ENCODE assay signal across 1 cellular context in the genomic region with DNA sequence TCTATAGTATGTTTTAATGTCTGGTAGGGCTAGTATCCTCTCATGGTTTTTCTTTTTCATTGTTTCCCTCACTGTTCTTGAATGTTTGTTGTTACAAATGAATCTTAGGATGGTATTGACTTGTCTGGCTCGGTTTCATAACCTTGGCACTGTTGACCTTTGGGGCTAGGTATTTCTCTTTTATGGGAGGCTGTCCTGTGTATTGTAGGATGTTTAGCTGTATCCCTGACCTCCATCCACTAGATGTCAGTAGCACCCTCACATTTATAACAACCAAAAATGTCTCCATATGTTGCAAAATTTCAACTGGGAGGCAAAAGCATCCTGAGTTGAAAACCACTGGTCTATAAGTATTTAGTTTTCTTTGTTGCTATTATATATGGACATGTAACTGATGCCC.
TF ChIP-seq lines count a peak whose summit lies in the region.

No MANE protein-coding gene starts in this region.

TF ChIP-seq in HepG2, 621 proteins besides CTCF, POLR2A, EP300 and RAD21 (continued from another document and continues in another):
- TF ChIP-seq, protein P1, sequence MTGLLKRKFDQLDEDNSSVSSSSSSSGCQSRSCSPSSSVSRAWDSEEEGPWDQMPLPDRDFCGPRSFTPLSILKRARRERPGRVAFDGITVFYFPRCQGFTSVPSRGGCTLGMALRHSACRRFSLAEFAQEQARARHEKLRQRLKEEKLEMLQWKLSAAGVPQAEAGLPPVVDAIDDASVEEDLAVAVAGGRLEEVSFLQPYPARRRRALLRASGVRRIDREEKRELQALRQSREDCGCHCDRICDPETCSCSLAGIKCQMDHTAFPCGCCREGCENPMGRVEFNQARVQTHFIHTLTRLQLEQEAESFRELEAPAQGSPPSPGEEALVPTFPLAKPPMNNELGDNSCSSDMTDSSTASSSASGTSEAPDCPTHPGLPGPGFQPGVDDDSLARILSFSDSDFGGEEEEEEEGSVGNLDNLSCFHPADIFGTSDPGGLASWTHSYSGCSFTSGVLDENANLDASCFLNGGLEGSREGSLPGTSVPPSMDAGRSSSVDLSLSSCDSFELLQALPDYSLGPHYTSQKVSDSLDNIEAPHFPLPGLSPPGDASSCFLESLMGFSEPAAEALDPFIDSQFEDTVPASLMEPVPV (CRISPR knock-in tag; IDR thresholded peaks at IDR 0.05) = no peak
- TF ChIP-seq, protein P2, sequence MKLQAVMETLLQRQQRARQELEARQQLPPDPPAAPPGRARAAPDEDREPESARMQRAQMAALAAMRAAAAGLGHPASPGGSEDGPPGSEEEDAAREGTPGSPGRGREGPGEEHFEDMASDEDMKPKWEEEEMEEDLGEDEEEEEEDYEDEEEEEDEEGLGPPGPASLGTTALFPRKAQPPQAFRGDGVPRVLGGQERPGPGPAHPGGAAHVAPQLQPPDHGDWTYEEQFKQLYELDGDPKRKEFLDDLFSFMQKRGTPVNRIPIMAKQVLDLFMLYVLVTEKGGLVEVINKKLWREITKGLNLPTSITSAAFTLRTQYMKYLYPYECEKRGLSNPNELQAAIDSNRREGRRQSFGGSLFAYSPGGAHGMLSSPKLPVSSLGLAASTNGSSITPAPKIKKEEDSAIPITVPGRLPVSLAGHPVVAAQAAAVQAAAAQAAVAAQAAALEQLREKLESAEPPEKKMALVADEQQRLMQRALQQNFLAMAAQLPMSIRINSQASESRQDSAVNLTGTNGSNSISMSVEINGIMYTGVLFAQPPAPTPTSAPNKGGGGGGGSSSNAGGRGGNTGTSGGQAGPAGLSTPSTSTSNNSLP (IDR thresholded peaks at IDR 0.05; ENCODE audit: low read depth, low read length) = peak; percentile 76
- TF ChIP-seq ZC3H4 (CRISPR knock-in tag; IDR thresholded peaks at IDR 0.05; ENCODE audit: borderline replicate concordance) = no peak
- TF ChIP-seq ZIK1 (CRISPR knock-in tag; IDR thresholded peaks at IDR 0.05; ENCODE audit: borderline replicate concordance, low read depth) = no peak
- no peak for TF ChIP-seq NCOA1 (CRISPR knock-in tag; IDR thresholded peaks at IDR 0.05)
- TF ChIP-seq CREB1 (IDR thresholded peaks at IDR 0.05) = no peak
- TF ChIP-seq CREB1 (CRISPR knock-in tag; IDR thresholded peaks at IDR 0.05) = 0 out of 2 replicates have a peak, but pooled peaks have one; percentile 38
- TF ChIP-seq ZNF550 (CRISPR knock-in tag; IDR thresholded peaks at IDR 0.05; ENCODE audit: borderline replicate concordance) = no peak
- TF ChIP-seq, protein P3, sequence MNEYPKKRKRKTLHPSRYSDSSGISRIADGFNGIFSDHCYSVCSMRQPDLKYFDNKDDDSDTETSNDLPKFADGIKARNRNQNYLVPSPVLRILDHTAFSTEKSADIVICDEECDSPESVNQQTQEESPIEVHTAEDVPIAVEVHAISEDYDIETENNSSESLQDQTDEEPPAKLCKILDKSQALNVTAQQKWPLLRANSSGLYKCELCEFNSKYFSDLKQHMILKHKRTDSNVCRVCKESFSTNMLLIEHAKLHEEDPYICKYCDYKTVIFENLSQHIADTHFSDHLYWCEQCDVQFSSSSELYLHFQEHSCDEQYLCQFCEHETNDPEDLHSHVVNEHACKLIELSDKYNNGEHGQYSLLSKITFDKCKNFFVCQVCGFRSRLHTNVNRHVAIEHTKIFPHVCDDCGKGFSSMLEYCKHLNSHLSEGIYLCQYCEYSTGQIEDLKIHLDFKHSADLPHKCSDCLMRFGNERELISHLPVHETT (CRISPR knock-in tag; conservative IDR thresholded peaks at IDR 0.05) = no peak
- TF ChIP-seq NFE2L2 (IDR thresholded peaks at IDR 0.05; ENCODE audit: low read length) = no peak
- TF ChIP-seq ZNF331 (CRISPR knock-in tag; IDR thresholded peaks at IDR 0.05) = 0 out of 2 replicates have a peak, but pooled peaks have one; percentile 49
- TF ChIP-seq MED8 (CRISPR knock-in tag; IDR thresholded peaks at IDR 0.05; ENCODE audit: insufficient replicate concordance) = no peak
- TF ChIP-seq, protein P4, sequence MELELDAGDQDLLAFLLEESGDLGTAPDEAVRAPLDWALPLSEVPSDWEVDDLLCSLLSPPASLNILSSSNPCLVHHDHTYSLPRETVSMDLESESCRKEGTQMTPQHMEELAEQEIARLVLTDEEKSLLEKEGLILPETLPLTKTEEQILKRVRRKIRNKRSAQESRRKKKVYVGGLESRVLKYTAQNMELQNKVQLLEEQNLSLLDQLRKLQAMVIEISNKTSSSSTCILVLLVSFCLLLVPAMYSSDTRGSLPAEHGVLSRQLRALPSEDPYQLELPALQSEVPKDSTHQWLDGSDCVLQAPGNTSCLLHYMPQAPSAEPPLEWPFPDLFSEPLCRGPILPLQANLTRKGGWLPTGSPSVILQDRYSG (CRISPR knock-in tag; IDR thresholded peaks at IDR 0.05) = no peak
- TF ChIP-seq REPIN1 (CRISPR knock-in tag; IDR thresholded peaks at IDR 0.05; ENCODE audit: borderline replicate concordance, low read depth) = peak; percentile 47; the same call in 1 of the 2 replicates
- TF ChIP-seq ZNF282 (IDR thresholded peaks at IDR 0.05; ENCODE audit: partially characterized antibody) = no peak
- TF ChIP-seq ZNF501 (CRISPR knock-in tag; IDR thresholded peaks at IDR 0.05) = no peak
- TF ChIP-seq ZNF232 (CRISPR knock-in tag; IDR thresholded peaks at IDR 0.05; ENCODE audit: borderline replicate concordance) = no peak
- 0 out of 2 replicates have a peak, but pooled peaks have one; percentile 71 for TF ChIP-seq MEF2D (CRISPR knock-in tag; IDR thresholded peaks at IDR 0.05)
- no peak for TF ChIP-seq MAF1 (CRISPR knock-in tag; IDR thresholded peaks at IDR 0.05; ENCODE audit: borderline replicate concordance)
- no peak for TF ChIP-seq MZF1 (CRISPR knock-in tag; IDR thresholded peaks at IDR 0.05; ENCODE audit: borderline replicate concordance)
- TF ChIP-seq ATF7-NPFF (CRISPR knock-in tag; IDR thresholded peaks at IDR 0.05; ENCODE audit: low read depth) = no peak
- no peak for TF ChIP-seq SP140L (CRISPR knock-in tag; IDR thresholded peaks at IDR 0.05; ENCODE audit: borderline replicate concordance)
- no peak for TF ChIP-seq TBP (CRISPR knock-in tag; IDR thresholded peaks at IDR 0.05)
- TF ChIP-seq MIER3 (CRISPR knock-in tag; IDR thresholded peaks at IDR 0.05; ENCODE audit: borderline replicate concordance) = peak; percentile 57; the same call in 1 of the 2 replicates
- TF ChIP-seq, protein P5, sequence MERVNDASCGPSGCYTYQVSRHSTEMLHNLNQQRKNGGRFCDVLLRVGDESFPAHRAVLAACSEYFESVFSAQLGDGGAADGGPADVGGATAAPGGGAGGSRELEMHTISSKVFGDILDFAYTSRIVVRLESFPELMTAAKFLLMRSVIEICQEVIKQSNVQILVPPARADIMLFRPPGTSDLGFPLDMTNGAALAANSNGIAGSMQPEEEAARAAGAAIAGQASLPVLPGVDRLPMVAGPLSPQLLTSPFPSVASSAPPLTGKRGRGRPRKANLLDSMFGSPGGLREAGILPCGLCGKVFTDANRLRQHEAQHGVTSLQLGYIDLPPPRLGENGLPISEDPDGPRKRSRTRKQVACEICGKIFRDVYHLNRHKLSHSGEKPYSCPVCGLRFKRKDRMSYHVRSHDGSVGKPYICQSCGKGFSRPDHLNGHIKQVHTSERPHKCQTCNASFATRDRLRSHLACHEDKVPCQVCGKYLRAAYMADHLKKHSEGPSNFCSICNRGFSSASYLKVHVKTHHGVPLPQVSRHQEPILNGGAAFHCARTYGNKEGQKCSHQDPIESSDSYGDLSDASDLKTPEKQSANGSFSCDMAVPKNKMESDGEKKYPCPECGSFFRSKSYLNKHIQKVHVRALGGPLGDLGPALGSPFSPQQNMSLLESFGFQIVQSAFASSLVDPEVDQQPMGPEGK (CRISPR knock-in tag; IDR thresholded peaks at IDR 0.05) = no peak
- TF ChIP-seq ZNF619 (CRISPR knock-in tag; IDR thresholded peaks at IDR 0.05) = no peak
- no peak for TF ChIP-seq CBX2 (IDR thresholded peaks at IDR 0.05; ENCODE audit: low read depth, low read length)
- TF ChIP-seq CBX2 (CRISPR knock-in tag; IDR thresholded peaks at IDR 0.05; ENCODE audit: low read depth) = no peak
- TF ChIP-seq, protein P6, sequence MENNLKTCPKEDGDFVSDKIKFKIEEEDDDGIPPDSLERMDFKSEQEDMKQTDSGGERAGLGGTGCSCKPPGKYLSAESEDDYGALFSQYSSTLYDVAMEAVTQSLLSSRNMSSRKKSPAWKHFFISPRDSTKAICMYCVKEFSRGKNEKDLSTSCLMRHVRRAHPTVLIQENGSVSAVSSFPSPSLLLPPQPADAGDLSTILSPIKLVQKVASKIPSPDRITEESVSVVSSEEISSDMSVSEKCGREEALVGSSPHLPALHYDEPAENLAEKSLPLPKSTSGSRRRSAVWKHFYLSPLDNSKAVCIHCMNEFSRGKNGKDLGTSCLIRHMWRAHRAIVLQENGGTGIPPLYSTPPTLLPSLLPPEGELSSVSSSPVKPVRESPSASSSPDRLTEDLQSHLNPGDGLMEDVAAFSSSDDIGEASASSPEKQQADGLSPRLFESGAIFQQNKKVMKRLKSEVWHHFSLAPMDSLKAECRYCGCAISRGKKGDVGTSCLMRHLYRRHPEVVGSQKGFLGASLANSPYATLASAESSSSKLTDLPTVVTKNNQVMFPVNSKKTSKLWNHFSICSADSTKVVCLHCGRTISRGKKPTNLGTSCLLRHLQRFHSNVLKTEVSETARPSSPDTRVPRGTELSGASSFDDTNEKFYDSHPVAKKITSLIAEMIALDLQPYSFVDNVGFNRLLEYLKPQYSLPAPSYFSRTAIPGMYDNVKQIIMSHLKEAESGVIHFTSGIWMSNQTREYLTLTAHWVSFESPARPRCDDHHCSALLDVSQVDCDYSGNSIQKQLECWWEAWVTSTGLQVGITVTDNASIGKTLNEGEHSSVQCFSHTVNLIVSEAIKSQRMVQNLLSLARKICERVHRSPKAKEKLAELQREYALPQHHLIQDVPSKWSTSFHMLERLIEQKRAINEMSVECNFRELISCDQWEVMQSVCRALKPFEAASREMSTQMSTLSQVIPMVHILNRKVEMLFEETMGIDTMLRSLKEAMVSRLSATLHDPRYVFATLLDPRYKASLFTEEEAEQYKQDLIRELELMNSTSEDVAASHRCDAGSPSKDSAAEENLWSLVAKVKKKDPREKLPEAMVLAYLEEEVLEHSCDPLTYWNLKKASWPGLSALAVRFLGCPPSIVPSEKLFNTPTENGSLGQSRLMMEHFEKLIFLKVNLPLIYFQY (CRISPR knock-in tag; IDR thresholded peaks at IDR 0.05; ENCODE audit: borderline replicate concordance) = 0 out of 2 replicates have a peak, but pooled peaks have one; percentile 78
- no peak for TF ChIP-seq U2AF2 (IDR thresholded peaks at IDR 0.05; ENCODE audit: low read depth, low read length)
- TF ChIP-seq EHMT2 (IDR thresholded peaks at IDR 0.05; ENCODE audit: borderline replicate concordance, low read depth, low read length) = 0 out of 2 replicates have a peak, but pooled peaks have one; percentile 26
- TF ChIP-seq LCORL (IDR thresholded peaks at IDR 0.05) = no peak
- TF ChIP-seq LCORL (CRISPR knock-in tag; IDR thresholded peaks at IDR 0.05) = no peak
- TF ChIP-seq, protein P7, sequence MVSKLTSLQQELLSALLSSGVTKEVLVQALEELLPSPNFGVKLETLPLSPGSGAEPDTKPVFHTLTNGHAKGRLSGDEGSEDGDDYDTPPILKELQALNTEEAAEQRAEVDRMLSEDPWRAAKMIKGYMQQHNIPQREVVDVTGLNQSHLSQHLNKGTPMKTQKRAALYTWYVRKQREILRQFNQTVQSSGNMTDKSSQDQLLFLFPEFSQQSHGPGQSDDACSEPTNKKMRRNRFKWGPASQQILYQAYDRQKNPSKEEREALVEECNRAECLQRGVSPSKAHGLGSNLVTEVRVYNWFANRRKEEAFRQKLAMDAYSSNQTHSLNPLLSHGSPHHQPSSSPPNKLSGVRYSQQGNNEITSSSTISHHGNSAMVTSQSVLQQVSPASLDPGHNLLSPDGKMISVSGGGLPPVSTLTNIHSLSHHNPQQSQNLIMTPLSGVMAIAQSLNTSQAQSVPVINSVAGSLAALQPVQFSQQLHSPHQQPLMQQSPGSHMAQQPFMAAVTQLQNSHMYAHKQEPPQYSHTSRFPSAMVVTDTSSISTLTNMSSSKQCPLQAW (CRISPR knock-in tag; IDR thresholded peaks at IDR 0.05) = no peak
- TF ChIP-seq RFXAP (CRISPR knock-in tag; IDR thresholded peaks at IDR 0.05; ENCODE audit: borderline replicate concordance) = no peak
- TF ChIP-seq SNAPC2 (CRISPR knock-in tag; IDR thresholded peaks at IDR 0.05) = no peak
- TF ChIP-seq ZNF296 (CRISPR knock-in tag; conservative IDR thresholded peaks at IDR 0.05) = no peak
- TF ChIP-seq ZNF709 (CRISPR knock-in tag; IDR thresholded peaks at IDR 0.05) = no peak
- TF ChIP-seq NFE2 (CRISPR knock-in tag; IDR thresholded peaks at IDR 0.05) = no peak
- TF ChIP-seq, protein P8, sequence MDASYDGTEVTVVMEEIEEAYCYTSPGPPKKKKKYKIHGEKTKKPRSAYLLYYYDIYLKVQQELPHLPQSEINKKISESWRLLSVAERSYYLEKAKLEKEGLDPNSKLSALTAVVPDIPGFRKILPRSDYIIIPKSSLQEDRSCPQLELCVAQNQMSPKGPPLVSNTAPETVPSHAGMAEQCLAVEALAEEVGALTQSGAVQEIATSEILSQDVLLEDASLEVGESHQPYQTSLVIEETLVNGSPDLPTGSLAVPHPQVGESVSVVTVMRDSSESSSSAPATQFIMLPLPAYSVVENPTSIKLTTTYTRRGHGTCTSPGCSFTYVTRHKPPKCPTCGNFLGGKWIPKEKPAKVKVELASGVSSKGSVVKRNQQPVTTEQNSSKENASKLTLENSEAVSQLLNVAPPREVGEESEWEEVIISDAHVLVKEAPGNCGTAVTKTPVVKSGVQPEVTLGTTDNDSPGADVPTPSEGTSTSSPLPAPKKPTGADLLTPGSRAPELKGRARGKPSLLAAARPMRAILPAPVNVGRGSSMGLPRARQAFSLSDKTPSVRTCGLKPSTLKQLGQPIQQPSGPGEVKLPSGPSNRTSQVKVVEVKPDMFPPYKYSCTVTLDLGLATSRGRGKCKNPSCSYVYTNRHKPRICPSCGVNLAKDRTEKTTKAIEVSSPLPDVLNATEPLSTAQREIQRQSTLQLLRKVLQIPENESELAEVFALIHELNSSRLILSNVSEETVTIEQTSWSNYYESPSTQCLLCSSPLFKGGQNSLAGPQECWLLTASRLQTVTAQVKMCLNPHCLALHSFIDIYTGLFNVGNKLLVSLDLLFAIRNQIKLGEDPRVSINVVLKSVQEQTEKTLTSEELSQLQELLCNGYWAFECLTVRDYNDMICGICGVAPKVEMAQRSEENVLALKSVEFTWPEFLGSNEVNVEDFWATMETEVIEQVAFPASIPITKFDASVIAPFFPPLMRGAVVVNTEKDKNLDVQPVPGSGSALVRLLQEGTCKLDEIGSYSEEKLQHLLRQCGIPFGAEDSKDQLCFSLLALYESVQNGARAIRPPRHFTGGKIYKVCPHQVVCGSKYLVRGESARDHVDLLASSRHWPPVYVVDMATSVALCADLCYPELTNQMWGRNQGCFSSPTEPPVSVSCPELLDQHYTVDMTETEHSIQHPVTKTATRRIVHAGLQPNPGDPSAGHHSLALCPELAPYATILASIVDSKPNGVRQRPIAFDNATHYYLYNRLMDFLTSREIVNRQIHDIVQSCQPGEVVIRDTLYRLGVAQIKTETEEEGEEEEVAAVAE (CRISPR knock-in tag; IDR thresholded peaks at IDR 0.05; ENCODE audit: borderline replicate concordance) = 0 out of 2 replicates have a peak, but pooled peaks have one; percentile 28
- no peak for TF ChIP-seq ARHGAP35 (CRISPR knock-in tag; IDR thresholded peaks at IDR 0.05; ENCODE audit: borderline replicate concordance)
- peak; percentile 44; the same call in 1 of the 2 replicates for TF ChIP-seq IRF2 (CRISPR knock-in tag; IDR thresholded peaks at IDR 0.05)
- TF ChIP-seq MTF1 (CRISPR knock-in tag; IDR thresholded peaks at IDR 0.05) = no peak
- no peak for TF ChIP-seq ZNF12 (CRISPR knock-in tag; IDR thresholded peaks at IDR 0.05)
- no peak for TF ChIP-seq POLR2AphosphoS2 (IDR thresholded peaks at IDR 0.05; ENCODE audit: low read depth, low read length)
- no peak for TF ChIP-seq ZNF274 (CRISPR knock-in tag; IDR thresholded peaks at IDR 0.05)
- TF ChIP-seq ADNP (CRISPR knock-in tag; IDR thresholded peaks at IDR 0.05) = no peak
